ENCODE assay signal across 20 cellular contexts in genomic region chr4:99356992-99357391, GRCh38. TPM values are rescaled to one million over a fixed set of nuclear protein-coding genes. Genes with fewer than 3 reads are reported as not detected.
DNase-seq lines count a peak whose midpoint lies in the region; ATAC-seq, FAIRE-seq and TF ChIP-seq lines count a peak whose summit lies in the region.
"Had no signal": no experiment of that assay in that cellular context is flagged by ENCODE, and none has a peak within 500 bp of the region (broad histone marks: within the 10 kb centered on the region; RNA-seq: fewer than 3 reads in every experiment).

No MANE protein-coding gene starts in this region.

- peak; percentile 58 for ATAC-seq in GM21786 (IDR thresholded peaks at IDR 0.05; ENCODE audit: unreplicated experiment)
- ATAC-seq in HG03159 (IDR thresholded peaks at IDR 0.05; ENCODE audit: unreplicated experiment) = peak; percentile 96
- ATAC-seq in left cardiac atrium = no peak
- ATAC-seq: HepG2 had no signal

- H3K36me3 Mint-ChIP-seq in activated T-helper 2 cell treated with anti-CD3 and anti-CD28 coated beads, Interferon-gamma antibody, Interleukin-2, Interleukin-4, amounts not matched to agents 10 μg/mL and 5 μg/mL and 100 μg/mL, durations not matched to agents 14 hours and 24 hours and 36 hours (ENCODE audit: low read depth) = no peaks in the 10 kb centered on the region
- H3K36me3 Mint-ChIP-seq: activated CD4-positive, alpha-beta memory T cell treated with anti-CD3 and anti-CD28 coated beads for 36 hours; immature natural killer cell had no signal

- peak; percentile 31 for FAIRE-seq in GM19239 (lab: Jason Lieb, UNC)
- FAIRE-seq: A204.1, HepG2 had no signal

- H3K4me3 ChIP-seq in GM12865 (ENCODE audit: low read depth, low read length) = no peak overlapping the region
- H3K4me3 ChIP-seq: coronary artery, MG63, tibial artery had no signal

- peaks cover 9% of the 10 kb centered on the region for H3K4me1 Mint-ChIP-seq in activated T-helper 2 cell treated with anti-CD3 and anti-CD28 coated beads, Interferon-gamma antibody, Interleukin-2, Interleukin-4, amounts not matched to agents 10 μg/mL and 5 μg/mL and 100 μg/mL, durations not matched to agents 14 hours and 24 hours and 36 hours (ENCODE audit: low read depth)
- H3K4me1 Mint-ChIP-seq: neural crest cell had no signal

- intact Hi-C loops in activated T-helper 2 cell treated with anti-CD3 and anti-CD28 coated beads, Interferon-gamma antibody, Interleukin-2, Interleukin-4, amounts not matched to agents 10 μg/mL and 5 μg/mL and 100 μg/mL, durations not matched to agents 14 hours and 24 hours and 36 hours (cut with micrococcal nuclease) = no loop called here
- intact Hi-C loops in left cardiac atrium (cut with DNase I) = no loop called here

- H3K9me3 Mint-ChIP-seq in activated T-helper 2 cell treated with anti-CD3 and anti-CD28 coated beads, Interferon-gamma antibody, Interleukin-2, Interleukin-4, amounts not matched to agents 10 μg/mL and 5 μg/mL and 100 μg/mL, durations not matched to agents 14 hours and 24 hours and 36 hours = peaks cover 4% of the 10 kb centered on the region

- H3K27ac Mint-ChIP-seq in activated T-helper 2 cell treated with anti-CD3 and anti-CD28 coated beads, Interferon-gamma antibody, Interleukin-2, Interleukin-4, amounts not matched to agents 10 μg/mL and 5 μg/mL and 100 μg/mL, durations not matched to agents 14 hours and 24 hours and 36 hours = no peak overlapping the region
- H3K27ac Mint-ChIP-seq: activated CD4-positive, alpha-beta memory T cell treated with anti-CD3 and anti-CD28 coated beads for 36 hours; CD4-positive, alpha-beta T cell had no signal

- no peak overlapping the region for H3K4me3 Mint-ChIP-seq in activated T-helper 2 cell treated with anti-CD3 and anti-CD28 coated beads, Interferon-gamma antibody, Interleukin-2, Interleukin-4, amounts not matched to agents 10 μg/mL and 5 μg/mL and 100 μg/mL, durations not matched to agents 14 hours and 24 hours and 36 hours (ENCODE audit: low read depth)
- H3K4me3 Mint-ChIP-seq: activated CD4-positive, alpha-beta memory T cell treated with anti-CD3 and anti-CD28 coated beads for 36 hours; CD4-positive, alpha-beta T cell; neural crest cell had no signal

- no peak for TF ChIP-seq CTCF in GM12865 (IDR thresholded peaks at IDR 0.05; ENCODE audit: insufficient read depth, low read depth, low read length, missing control alignments)

- DNase-seq in GM12865 (ENCODE audit: low read depth) = peak; percentile 0
- DNase-seq in GM19239 (ENCODE audit: insufficient read length, low spot score) = peak; percentile 15
- DNase-seq in activated T-cell treated with anti-CD3 and anti-CD28 coated beads, Interleukin-2, amount 50 U/mL, for 1 hour = no peak
- no peak for DNase-seq in activated effector memory CD4-positive, alpha-beta T cell treated with Interleukin-2 at 50 U/mL for 16 hours
- DNase-seq in activated T-helper 2 cell treated with anti-CD3 and anti-CD28 coated beads, Interferon-gamma antibody, Interleukin-2, Interleukin-4, amounts not matched to agents 10 μg/mL and 5 μg/mL and 100 μg/mL, durations not matched to agents 14 hours and 24 hours and 36 hours (ENCODE audit: low spot score) = no peak
- DNase-seq in left cardiac atrium = no peak
- DNase-seq: activated CD4-positive, alpha-beta memory T cell treated with anti-CD3 and anti-CD28 coated beads for 36 hours; CD4-positive, alpha-beta T cell; immature natural killer cell; MG63; NCI-H187 treated with DMSO at 0.1 percent for 48 hours; NCI-H524; tibial artery had no signal

- H3K27me3 Mint-ChIP-seq in activated T-helper 2 cell treated with anti-CD3 and anti-CD28 coated beads, Interferon-gamma antibody, Interleukin-2, Interleukin-4, amounts not matched to agents 10 μg/mL and 5 μg/mL and 100 μg/mL, durations not matched to agents 14 hours and 24 hours and 36 hours (ENCODE audit: low read depth) = no peaks in the 10 kb centered on the region

RNA-seq across cellular contexts. Expression of gene ADH1C, which starts 4.4 kb away (rescaled TPM):
- not detected in 2 replicates for total RNA-seq in activated T-helper 2 cell treated with anti-CD3 and anti-CD28 coated beads, Interferon-gamma antibody, Interleukin-2, Interleukin-4, amounts not matched to agents 10 μg/mL and 5 μg/mL and 100 μg/mL, durations not matched to agents 14 hours and 24 hours and 36 hours
- 1 to 10 TPM; 6.7 to 9.9 TPM for total RNA-seq in left cardiac atrium
- total RNA-seq: activated CD4-positive, alpha-beta memory T cell treated with anti-CD3 and anti-CD28 coated beads for 36 hours; CD4-positive, alpha-beta T cell; glomerular endothelial cell; HepG2; neural crest cell had no signal

RNA-seq across cellular contexts. Expression of gene ADH1B, which starts 35.8 kb away (rescaled TPM):
- not detected in 2 replicates for total RNA-seq in activated T-helper 2 cell treated with anti-CD3 and anti-CD28 coated beads, Interferon-gamma antibody, Interleukin-2, Interleukin-4, amounts not matched to agents 10 μg/mL and 5 μg/mL and 100 μg/mL, durations not matched to agents 14 hours and 24 hours and 36 hours
- 100 to 1,000 TPM; 201 to 523 TPM for total RNA-seq in left cardiac atrium
- total RNA-seq: activated CD4-positive, alpha-beta memory T cell treated with anti-CD3 and anti-CD28 coated beads for 36 hours; CD4-positive, alpha-beta T cell; glomerular endothelial cell; neural crest cell had no signal

Comparison
In these comparisons a context has a peak if more than half of its experiments do, and no peak if none do; other contexts are left out.
1. DNase-seq: peak in GM12865 (single experiment) and GM19239 (single experiment); none in activated T-cell treated with anti-CD3 and anti-CD28 coated beads, Interleukin-2, amount 50 U/mL, for 1 hour (single experiment), activated effector memory CD4-positive, alpha-beta T cell treated with Interleukin-2 at 50 U/mL for 16 hours (single experiment), activated T-helper 2 cell treated with anti-CD3 and anti-CD28 coated beads, Interferon-gamma antibody, Interleukin-2, Interleukin-4, amounts not matched to agents 10 μg/mL and 5 μg/mL and 100 μg/mL, durations not matched to agents 14 hours and 24 hours and 36 hours (single experiment) and left cardiac atrium (single experiment).
2. ATAC-seq: peak in GM21786 (single experiment) and HG03159 (single experiment); none in left cardiac atrium (0 of 2).
3. RNA of gene ADH1B, which starts 35.8 kb away (total RNA-seq): 201 to 523 TPM in left cardiac atrium; not detected in activated T-helper 2 cell treated with anti-CD3 and anti-CD28 coated beads, Interferon-gamma antibody, Interleukin-2, Interleukin-4, amounts not matched to agents 10 μg/mL and 5 μg/mL and 100 μg/mL, durations not matched to agents 14 hours and 24 hours and 36 hours; every median in the first group is over 100 times any median in the second.